Comparison of ENCODE assay signal across 19 cellular contexts in the genomic region with DNA sequence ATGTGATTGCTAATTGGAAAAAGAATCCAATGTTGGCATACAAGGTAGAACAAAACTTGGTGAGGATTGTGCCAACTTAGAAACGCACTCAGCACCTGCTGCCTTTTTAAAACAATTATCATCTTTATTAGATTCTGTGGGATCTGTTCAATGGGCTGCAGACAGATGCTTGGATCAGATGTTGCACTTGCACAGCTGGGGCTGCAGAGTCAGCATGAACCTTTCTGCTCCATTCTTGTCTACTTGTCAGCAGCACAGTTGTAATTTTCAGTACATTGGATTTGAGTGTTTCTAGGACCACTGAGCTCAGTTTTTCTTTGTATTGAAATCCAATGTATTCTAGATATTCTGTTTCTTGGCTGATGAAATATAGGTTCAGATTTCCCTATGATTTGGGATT.
"Had no signal": no experiment of that assay in that cellular context is flagged by ENCODE, and none has a peak within 500 bp of the region (broad histone marks: within the 10 kb centered on the region; RNA-seq: fewer than 3 reads in every experiment).

No MANE protein-coding gene starts in this region.

- DNase-seq: KBM-7; NCI-H1092; NCI-H1105 treated with DMSO at 0.1 percent for 48 hours; NCI-H1417 treated with DMSO at 0.1 percent for 48 hours; NCI-H146; NCI-H1694 treated with DMSO at 0.1 percent for 48 hours; NCI-H1930; NCI-H2081; NCI-H2107; NCI-H2227 treated with DMSO at 0.1 percent for 48 hours; NCI-H524; NCI-H526 treated with DMSO at 0.1 percent for 48 hours; NCI-H774; NK-92 treated with Interleukin-12 subunit alpha and Interleukin-12 subunit beta, amount 100 ng/mL, for 24 hours; PC-3; SHP77; T-helper 1 cell had no signal

- H3K27ac ChIP-seq: RWPE1 had no signal

- ATAC-seq: Panc1, PC-3 had no signal
